23 cellular contexts compared by ENCODE assay signal in genomic region chr10:72704117-72704516, GRCh38. TPM values are rescaled to one million over a fixed set of nuclear protein-coding genes. Genes with fewer than 3 reads are reported as not detected.
DNase-seq lines count a peak whose midpoint lies in the region; ATAC-seq, FAIRE-seq and TF ChIP-seq lines count a peak whose summit lies in the region.
"Had no signal": no experiment of that assay in that cellular context is flagged by ENCODE, and none has a peak within 500 bp of the region (broad histone marks: within the 10 kb centered on the region; RNA-seq: fewer than 3 reads in every experiment).

No MANE protein-coding gene starts in this region.

- H3K79me2 ChIP-seq in KMS-11 (ENCODE audit: insufficient read depth, low read depth): no peaks in the 10 kb centered on the region; the same call in 1 of the 2 replicates

- H3K4me1 Mint-ChIP-seq in WTC11 (no peaks in the 10 kb centered on the region; the same call in 1 of the 2 replicates), nephron progenitor cell (peaks cover 12% of the 10 kb centered on the region)
- peaks cover 12% of the 10 kb centered on the region for H3K4me1 Mint-ChIP-seq in activated T-cell treated with anti-CD3 and anti-CD28 coated beads, Interleukin-2, amount 50 U/mL, for 4 hours (ENCODE audit: low read depth)

- no peak for ATAC-seq in WTC11
- no peak for ATAC-seq in activated T-cell treated with anti-CD3 and anti-CD28 coated beads, Interleukin-2, amount 50 U/mL, for 4 hours
- ATAC-seq in GM18502 (IDR thresholded peaks at IDR 0.05; ENCODE audit: poor library complexity, unreplicated experiment): no peak
- ATAC-seq: CD8-positive, alpha-beta T cell; Right ventricle myocardium inferior had no signal

- H3K36me3 Mint-ChIP-seq in WTC11 (no peaks in the 10 kb centered on the region), nephron progenitor cell (ENCODE audit: low read depth) (no peaks in the 10 kb centered on the region)
- H3K36me3 Mint-ChIP-seq in activated T-cell treated with anti-CD3 and anti-CD28 coated beads, Interleukin-2, amount 50 U/mL, for 4 hours (ENCODE audit: insufficient read depth): peaks cover 8% of the 10 kb centered on the region
- H3K36me3 Mint-ChIP-seq: CD8-positive, alpha-beta T cell had no signal

- H3K9me3 Mint-ChIP-seq in WTC11 (no peaks in the 10 kb centered on the region), nephron progenitor cell (no peaks in the 10 kb centered on the region)
- H3K9me3 Mint-ChIP-seq in activated T-cell treated with anti-CD3 and anti-CD28 coated beads, Interleukin-2, amount 50 U/mL, for 4 hours: no peaks in the 10 kb centered on the region
- H3K9me3 Mint-ChIP-seq: CD8-positive, alpha-beta T cell had no signal

- no peak overlapping the region for H3K4me3 ChIP-seq in KMS-11 (IDR thresholded peaks at IDR 0.05; ENCODE audit: insufficient read depth, low read depth, low read length)
- H3K4me3 ChIP-seq: MG63, SJSA1 had no signal

- H3K4me2 ChIP-seq in KMS-11: 0 out of 2 replicates have a peak overlapping the region, but pooled peaks have one; percentile 15

- DNase-seq in GM18507 (ENCODE audit: extremely low spot score, insufficient read length, low read depth) (no peak), WTC11 (ENCODE audit: low spot score) (no peak), nephron progenitor cell (no peak), DMS79 treated with DMSO at 0.1 percent for 48 hours (lab: John Stamatoyannopoulos, UW) (no peak)
- no peak for DNase-seq in effector CD4-positive, alpha-beta T cell
- DNase-seq in activated T-cell treated with anti-CD3 and anti-CD28 coated beads, Interleukin-2, amount 50 U/mL, for 4 hours: no peak
- DNase-seq: AML-193; C1 segment of cervical spinal cord; CD8-positive, alpha-beta T cell; DMS153; GDM1; MG63; NCI-H1092 treated with DMSO at 0.1 percent for 48 hours; NCI-H1436 treated with DMSO at 0.1 percent for 48 hours; NCI-H2081; NCI-H2171 treated with DMSO at 0.1 percent for 48 hours; NCI-H524 treated with DMSO at 0.1 percent for 48 hours had no signal

- TF ChIP-seq CTCF in KMS-11 (conservative IDR thresholded peaks at IDR 0.05; ENCODE audit: low read depth, low read length) (no peak), WTC11 (IDR thresholded peaks at IDR 0.05) (no peak), nephron progenitor cell (IDR thresholded peaks at IDR 0.05) (no peak)

- no peaks in the 10 kb centered on the region for H4K20me1 ChIP-seq in KMS-11 (ENCODE audit: insufficient read depth)

- H3K27ac Mint-ChIP-seq in WTC11: peak overlapping the region; percentile 93
- H3K27ac Mint-ChIP-seq in nephron progenitor cell: peak overlapping the region; percentile 19
- H3K27ac Mint-ChIP-seq: CD8-positive, alpha-beta T cell had no signal

- no peaks in the 10 kb centered on the region for H3K27me3 Mint-ChIP-seq in WTC11 (ENCODE audit: low read depth)
- peaks cover 3% of the 10 kb centered on the region for H3K27me3 Mint-ChIP-seq in nephron progenitor cell (ENCODE audit: low read depth, poor library complexity)
- no peaks in the 10 kb centered on the region for H3K27me3 Mint-ChIP-seq in activated T-cell treated with anti-CD3 and anti-CD28 coated beads, Interleukin-2, amount 50 U/mL, for 4 hours (ENCODE audit: low read depth)

- FAIRE-seq in GM18507 (lab: Jason Lieb, UNC): peak; percentile 15
- FAIRE-seq: GM19239, H1 had no signal

- H3K4me3 Mint-ChIP-seq in WTC11: no peak overlapping the region
- no peak overlapping the region for H3K4me3 Mint-ChIP-seq in nephron progenitor cell
- no peak overlapping the region for H3K4me3 Mint-ChIP-seq in activated T-cell treated with anti-CD3 and anti-CD28 coated beads, Interleukin-2, amount 50 U/mL, for 4 hours
- H3K4me3 Mint-ChIP-seq: CD8-positive, alpha-beta T cell had no signal

- H3K9ac ChIP-seq in KMS-11: no peak overlapping the region

- no peak overlapping the region for H2AFZ ChIP-seq in KMS-11 (ENCODE audit: low read depth)

- POLR2A ChIA-PET in WTC11 (lab: Charles Lee): interaction anchor here (0.6 kb wide), 1 partner anchor 71 kb away, joined by 3 read pairs; no protein-coding TSS in a partner anchor

- no peaks in the 10 kb centered on the region for H3K36me3 ChIP-seq in KMS-11 (ENCODE audit: insufficient read depth)
- H3K36me3 ChIP-seq: MG63 had no signal

- no peak overlapping the region for H3K27ac ChIP-seq in KMS-11
- H3K27ac ChIP-seq: SJSA1 had no signal

- CTCF ChIA-PET in WTC11 (lab: Charles Lee): no interaction called here

- H3K27me3 ChIP-seq in KMS-11 (ENCODE audit: insufficient read depth, low read depth): no peaks in the 10 kb centered on the region
- H3K27me3 ChIP-seq: MG63, SJSA1 had no signal

- peaks cover 18% of the 10 kb centered on the region for H3K4me1 ChIP-seq in KMS-11 (ENCODE audit: low read depth, poor library complexity, severe bottlenecking)

TF ChIP-seq in WTC11, 78 proteins besides CTCF, POLR2A, EP300 and RAD21 (continues in another document):
- TF ChIP-seq ETV6 (CRISPR knock-in tag; IDR thresholded peaks at IDR 0.05) (no peak), PRRX2 (CRISPR knock-in tag; IDR thresholded peaks at IDR 0.05) (no peak), MAX (CRISPR knock-in tag; IDR thresholded peaks at IDR 0.05) (no peak), E2F4 (CRISPR knock-in tag; IDR thresholded peaks at IDR 0.05; ENCODE audit: borderline replicate concordance, low read depth) (no peak), ATF6 (CRISPR knock-in tag; IDR thresholded peaks at IDR 0.05) (no peak), ZMAT4 (CRISPR knock-in tag; IDR thresholded peaks at IDR 0.05) (no peak), GABPB1 (CRISPR knock-in tag; IDR thresholded peaks at IDR 0.05) (no peak), ZBTB43 (CRISPR knock-in tag; IDR thresholded peaks at IDR 0.05) (no peak), GTF2I (CRISPR knock-in tag; conservative IDR thresholded peaks at IDR 0.05) (no peak), EMX1 (CRISPR knock-in tag; IDR thresholded peaks at IDR 0.05) (no peak), NFE2L1 (CRISPR knock-in tag; IDR thresholded peaks at IDR 0.05) (no peak), USF1 (CRISPR knock-in tag; IDR thresholded peaks at IDR 0.05) (no peak), ERG (CRISPR knock-in tag; IDR thresholded peaks at IDR 0.05) (no peak)

RNA-seq across cellular contexts. Expression of gene MCU, which starts 12.2 kb away (rescaled TPM):
- total RNA-seq in WTC11 (2021): 36.5 to 41.4 TPM (median 37.2 TPM) in 3 replicates
- total RNA-seq in activated T-cell treated with anti-CD3 and anti-CD28 coated beads, Interleukin-2, amount 50 U/mL, for 4 hours: 10 to 100 TPM in 1 of 3 donors, 1 to 10 TPM in 2; 9.2 to 10.9 (median 9.7) TPM
